8 cellular contexts compared by ENCODE assay signal in genomic region chrX:15334561-15334960, GRCh38. TPM values are rescaled to one million over a fixed set of nuclear protein-coding genes. Genes with fewer than 3 reads are reported as not detected.
DNase-seq lines count a peak whose midpoint lies in the region; ATAC-seq lines count a peak whose summit lies in the region.

No MANE protein-coding gene starts in this region.

- DNase-seq in stimulated activated naive CD8-positive, alpha-beta T cell treated with anti-CD3 and anti-CD28 coated beads, Interleukin-15, Interleukin-2, amounts not matched to agents 100 U/mL and 50 U/mL, for 24 hours, result no peak
- DNase-seq in activated CD8-positive, alpha-beta T cell treated with anti-CD3 and anti-CD28 coated beads, Interleukin-2, amount 10 ng/mL, durations not matched to agents 7 days and 5 days, result peak; percentile 45
- DNase-seq in iPS DF 6.9 (ENCODE audit: low read depth, low spot score) (no peak), NCI-H774 (lab: John Stamatoyannopoulos, UW) (no peak), NCI-H226 (no peak), NCI-H526 (lab: John Stamatoyannopoulos, UW) (no peak)
- DNase-seq in stimulated activated naive B cell treated with anti-CD40 and anti-IgM and Interleukin-4, amounts not matched to agents 10 μg/mL and 1 μg/mL and 100 μg/mL, for 72 hours, result no peak

- H3K4me3 ChIP-seq in iPS DF 6.9 (ENCODE audit: low read length), result peak overlapping the region; percentile 100; the same call in 1 of the 2 replicates

- ATAC-seq in stimulated activated naive CD8-positive, alpha-beta T cell treated with anti-CD3 and anti-CD28 coated beads, Interleukin-15, Interleukin-2, amounts not matched to agents 100 U/mL and 50 U/mL, for 24 hours, result no peak
- ATAC-seq in activated CD8-positive, alpha-beta T cell treated with anti-CD3 and anti-CD28 coated beads, Interleukin-2, amount 10 ng/mL, durations not matched to agents 7 days and 5 days, result no peak
- no peak for ATAC-seq in stimulated activated naive B cell treated with anti-CD40 and anti-IgM and Interleukin-4, amounts not matched to agents 10 μg/mL and 1 μg/mL and 100 μg/mL, for 72 hours (replicated peaks)

- H3K27me3 ChIP-seq in iPS DF 6.9 (ENCODE audit: control insufficient read depth, insufficient read depth, low read length), result no peaks in the 10 kb centered on the region

- no peaks in the 10 kb centered on the region for H3K9me3 ChIP-seq in iPS DF 6.9 (ENCODE audit: control insufficient read depth, insufficient read depth, low read length)

- POLR2A ChIA-PET in activated CD8-positive, alpha-beta T cell treated with anti-CD3 and anti-CD28 coated beads, Interleukin-2, amount 10 ng/mL, durations not matched to agents 7 days and 5 days (lab: Charles Lee), result no interaction called here

- H3K27ac ChIP-seq in iPS DF 6.9 (ENCODE audit: low read length), result no peak overlapping the region

- WGBS in iPS DF 6.9 (ENCODE audit: insufficient coverage, insufficient read length), result no CpG with 5 or more reads among the region's 7 CpGs

- no peaks in the 10 kb centered on the region for H3K9me3 Mint-ChIP-seq in stimulated activated naive CD8-positive, alpha-beta T cell treated with anti-CD3 and anti-CD28 coated beads, Interleukin-15, Interleukin-2, amounts not matched to agents 100 ng/mL and 50 ng/mL, for 24 hours
- H3K9me3 Mint-ChIP-seq in activated CD8-positive, alpha-beta T cell treated with anti-CD3 and anti-CD28 coated beads, Interleukin-2, amount 10 ng/mL, durations not matched to agents 7 days and 5 days (ENCODE audit: insufficient read depth), result no peaks in the 10 kb centered on the region
- no peaks in the 10 kb centered on the region for H3K9me3 Mint-ChIP-seq in stimulated activated naive B cell treated with anti-CD40 and anti-IgM and Interleukin-4, amounts not matched to agents 10 μg/mL and 1 μg/mL and 100 μg/mL, for 72 hours

- peaks cover 10% of the 10 kb centered on the region for H3K36me3 Mint-ChIP-seq in stimulated activated naive CD8-positive, alpha-beta T cell treated with anti-CD3 and anti-CD28 coated beads, Interleukin-15, Interleukin-2, amounts not matched to agents 100 ng/mL and 50 ng/mL, for 24 hours (ENCODE audit: low read depth)
- peaks cover 8% of the 10 kb centered on the region for H3K36me3 Mint-ChIP-seq in activated CD8-positive, alpha-beta T cell treated with anti-CD3 and anti-CD28 coated beads, Interleukin-2, amount 10 ng/mL, durations not matched to agents 7 days and 5 days (ENCODE audit: low read depth)
- H3K36me3 Mint-ChIP-seq in stimulated activated naive B cell treated with anti-CD40 and anti-IgM and Interleukin-4, amounts not matched to agents 10 μg/mL and 1 μg/mL and 100 μg/mL, for 72 hours, result peaks cover 0 to 3% of the 10 kb centered on the region in 2 donors

- 0 out of 2 replicates have a peak, but pooled peaks cover 3% of the 10 kb centered on the region for H3K36me3 ChIP-seq in iPS DF 6.9 (ENCODE audit: control insufficient read depth, insufficient read depth, low read length)

- peaks cover 6% of the 10 kb centered on the region for H3K27me3 Mint-ChIP-seq in stimulated activated naive CD8-positive, alpha-beta T cell treated with anti-CD3 and anti-CD28 coated beads, Interleukin-15, Interleukin-2, amounts not matched to agents 100 ng/mL and 50 ng/mL, for 24 hours
- H3K27me3 Mint-ChIP-seq in activated CD8-positive, alpha-beta T cell treated with anti-CD3 and anti-CD28 coated beads, Interleukin-2, amount 10 ng/mL, durations not matched to agents 7 days and 5 days (ENCODE audit: low read depth), result peaks cover 7% of the 10 kb centered on the region
- H3K27me3 Mint-ChIP-seq in stimulated activated naive B cell treated with anti-CD40 and anti-IgM and Interleukin-4, amounts not matched to agents 10 μg/mL and 1 μg/mL and 100 μg/mL, for 72 hours, result peaks cover 0 to 12% of the 10 kb centered on the region in 2 donors

- H3K4me3 Mint-ChIP-seq in stimulated activated naive CD8-positive, alpha-beta T cell treated with anti-CD3 and anti-CD28 coated beads, Interleukin-15, Interleukin-2, amounts not matched to agents 100 ng/mL and 50 ng/mL, for 24 hours, result peak overlapping the region; percentile 90
- peak overlapping the region; percentile 91 for H3K4me3 Mint-ChIP-seq in activated CD8-positive, alpha-beta T cell treated with anti-CD3 and anti-CD28 coated beads, Interleukin-2, amount 10 ng/mL, durations not matched to agents 7 days and 5 days
- H3K4me3 Mint-ChIP-seq in stimulated activated naive B cell treated with anti-CD40 and anti-IgM and Interleukin-4, amounts not matched to agents 10 μg/mL and 1 μg/mL and 100 μg/mL, for 72 hours, result peak overlapping the region; percentile 95 to 97

- no peaks in the 10 kb centered on the region for H3K4me1 ChIP-seq in iPS DF 6.9 (ENCODE audit: control insufficient read depth, insufficient read depth, low read length)

- CTCF ChIA-PET in activated CD8-positive, alpha-beta T cell treated with anti-CD3 and anti-CD28 coated beads, Interleukin-2, amount 10 ng/mL, durations not matched to agents 7 days and 5 days (lab: Charles Lee), result interaction anchor here (0.6 to 1.0 kb wide), 3 partner anchors 14 to 190 kb away, joined by 3 to 4 read pairs (median 3); no protein-coding TSS in a partner anchor

- peak overlapping the region; percentile 90 for H3K27ac Mint-ChIP-seq in stimulated activated naive CD8-positive, alpha-beta T cell treated with anti-CD3 and anti-CD28 coated beads, Interleukin-15, Interleukin-2, amounts not matched to agents 100 ng/mL and 50 ng/mL, for 24 hours
- H3K27ac Mint-ChIP-seq in activated CD8-positive, alpha-beta T cell treated with anti-CD3 and anti-CD28 coated beads, Interleukin-2, amount 10 ng/mL, durations not matched to agents 7 days and 5 days, result peak overlapping the region; percentile 95
- H3K27ac Mint-ChIP-seq in stimulated activated naive B cell treated with anti-CD40 and anti-IgM and Interleukin-4, amounts not matched to agents 10 μg/mL and 1 μg/mL and 100 μg/mL, for 72 hours, result peak overlapping the region; percentile 98

- peaks cover 12% of the 10 kb centered on the region for H3K4me1 Mint-ChIP-seq in stimulated activated naive CD8-positive, alpha-beta T cell treated with anti-CD3 and anti-CD28 coated beads, Interleukin-15, Interleukin-2, amounts not matched to agents 100 ng/mL and 50 ng/mL, for 24 hours (ENCODE audit: low read depth)
- peaks cover 18% of the 10 kb centered on the region for H3K4me1 Mint-ChIP-seq in activated CD8-positive, alpha-beta T cell treated with anti-CD3 and anti-CD28 coated beads, Interleukin-2, amount 10 ng/mL, durations not matched to agents 7 days and 5 days (ENCODE audit: low read depth)
- peaks cover 3 to 10% of the 10 kb centered on the region in 2 donors for H3K4me1 Mint-ChIP-seq in stimulated activated naive B cell treated with anti-CD40 and anti-IgM and Interleukin-4, amounts not matched to agents 10 μg/mL and 1 μg/mL and 100 μg/mL, for 72 hours

RNA-seq across cellular contexts. Expression of gene PIGA, which starts 0.8 kb away (rescaled TPM):
- 10 to 100 TPM; 19.0 to 20.9 TPM for total RNA-seq in activated CD8-positive, alpha-beta T cell treated with anti-CD3 and anti-CD28 coated beads, Interleukin-2, amount 10 ng/mL, durations not matched to agents 7 days and 5 days

RNA-seq across cellular contexts. Expression of gene ASB11, which starts 19.1 kb away (rescaled TPM):
- total RNA-seq in activated CD8-positive, alpha-beta T cell treated with anti-CD3 and anti-CD28 coated beads, Interleukin-2, amount 10 ng/mL, durations not matched to agents 7 days and 5 days, result not detected

RNA-seq across cellular contexts. Expression of gene VEGFD, which starts 49.7 kb away (rescaled TPM):
- not detected for total RNA-seq in activated CD8-positive, alpha-beta T cell treated with anti-CD3 and anti-CD28 coated beads, Interleukin-2, amount 10 ng/mL, durations not matched to agents 7 days and 5 days
